Comparison of ENCODE assay signal across 33 cellular contexts in genomic region chr3:111568906-111569305, GRCh38. TPM values are rescaled to one million over a fixed set of nuclear protein-coding genes. Genes with fewer than 3 reads are reported as not detected.
"Had no signal": no experiment of that assay in that cellular context is flagged by ENCODE, and none has a peak within 500 bp of the region (broad histone marks: within the 10 kb centered on the region; RNA-seq: fewer than 3 reads in every experiment).

No MANE protein-coding gene starts in this region.

- ATAC-seq: esophagus mucosa; foreskin keratinocyte; heart right ventricle; left cardiac atrium; left lung; mucosa of descending colon; naive thymus-derived CD4-positive, alpha-beta T cell; psoas muscle; right cardiac atrium; stimulated activated naive CD8-positive, alpha-beta T cell treated with anti-CD3 and anti-CD28 coated beads, Interleukin-15, amount 100 ng/mL, for 72 hours; upper lobe of right lung had no signal

- H3K9ac ChIP-seq: neural progenitor cell had no signal

- H3K9me3 ChIP-seq: colonic mucosa, heart right ventricle, left lung, mucosa of descending colon, ovary, psoas muscle, sigmoid colon, suprapubic skin, transverse colon, upper lobe of right lung, uterus had no signal

- H3K4me2 ChIP-seq: neural progenitor cell had no signal

- H3K4me3 ChIP-seq: colonic mucosa, heart right ventricle, left lung, mucosa of descending colon, neural progenitor cell, ovary, psoas muscle, sigmoid colon, skin epidermis, suprapubic skin, transverse colon, upper lobe of right lung, uterus had no signal

- H3K27me3 ChIP-seq: colonic mucosa, left lung, neural progenitor cell, ovary, sigmoid colon, suprapubic skin, transverse colon, upper lobe of right lung, uterus had no signal

- DNase-seq: colonic mucosa; effector CD8-positive, alpha-beta T cell; endodermal cell; foreskin keratinocyte; glutamatergic neuron; heart right ventricle; hippocampal formation; left cardiac atrium; left lung; mesenchymal stem cell; mucosa of descending colon; naive thymus-derived CD4-positive, alpha-beta T cell; ovary; posterior cingulate gyrus; psoas muscle; right cardiac atrium; sigmoid colon; stimulated activated CD4-positive, alpha-beta T cell treated with anti-CD3 and anti-CD28 coated beads, Interleukin-15, amount 100 ng/mL, for 24 hours; stimulated activated CD4-positive, alpha-beta T cell treated with anti-CD3 and anti-CD28 coated beads, Interleukin-4, amount 100 ng/mL, for 1 hour; stimulated activated CD8-positive, alpha-beta memory T cell treated with anti-CD3 and anti-CD28 coated beads, Interleukin-4, amount 100 ng/mL, for 48 hours; stimulated activated naive CD4-positive, alpha-beta T cell; stimulated activated naive CD8-positive, alpha-beta T cell treated with anti-CD3 and anti-CD28 coated beads, Interleukin-15, amount 100 ng/mL, for 72 hours; transverse colon; upper lobe of right lung; uterus had no signal

- H3K36me3 ChIP-seq: colonic mucosa, heart right ventricle, left lung, neural progenitor cell, ovary, sigmoid colon, suprapubic skin, transverse colon, upper lobe of right lung, uterus had no signal

- H2AFZ ChIP-seq: neural progenitor cell had no signal

- H3K4me1 ChIP-seq: colonic mucosa, foreskin keratinocyte, heart right ventricle, left lung, neural progenitor cell, psoas muscle, sigmoid colon, suprapubic skin, transverse colon, upper lobe of right lung, uterus had no signal

- H3K27ac ChIP-seq: colonic mucosa, epithelial cell of prostate, foreskin keratinocyte, heart right ventricle, left lung, neural progenitor cell, ovary, psoas muscle, sigmoid colon, skin epidermis, suprapubic skin, transverse colon, upper lobe of right lung, uterus had no signal

RNA-seq across cellular contexts. Expression of gene ZBED2, which starts 26.2 kb away (rescaled TPM):
- total RNA-seq: endodermal cell, left cardiac atrium, lung microvascular endothelial cell, mesothelial cell of epicardium, mucosa of descending colon, psoas muscle, right cardiac atrium, sigmoid colon, transverse colon had no signal
- polyA plus RNA-seq: heart right ventricle, psoas muscle, right cardiac atrium had no signal

RNA-seq across cellular contexts. Expression of gene CD96, which starts 26.9 kb away (rescaled TPM):
- total RNA-seq: endodermal cell, kidney epithelial cell, lung microvascular endothelial cell had no signal
